In genomic region chr10:119780879-119781480, GRCh38 we compare ENCODE assay signal across 33 cellular contexts.
"Had no signal": no experiment of that assay in that cellular context is flagged by ENCODE, and none has a peak within 500 bp of the region (broad histone marks: within the 10 kb centered on the region; RNA-seq: fewer than 3 reads in every experiment).

No MANE protein-coding gene starts in this region.

- H3K9me3 ChIP-seq: ascending aorta, breast epithelium, colonic mucosa, esophagus muscularis mucosa, gastrocnemius medialis, heart left ventricle had no signal

- H3K4me1 ChIP-seq: ascending aorta, colonic mucosa had no signal

- H3K9me3 Mint-ChIP-seq: activated CD4-positive, alpha-beta memory T cell treated with anti-CD3 and anti-CD28 coated beads for 36 hours; activated CD4-positive, alpha-beta T cell treated with anti-CD3 and anti-CD28 coated beads, Interleukin-2, amount 10 ng/mL, durations not matched to agents 24 days and 14 days; activated naive CD4-positive, alpha-beta T cell treated with anti-CD3 and anti-CD28 coated beads, Interleukin-2, amount 10 ng/mL, durations not matched to agents 7 days and 5 days; activated naive CD4-positive, alpha-beta T cell treated with anti-CD3 and anti-CD28 coated beads, Interleukin-2, amount 50 U/mL, for 72 hours; activated naive CD8-positive, alpha-beta T cell treated with anti-CD3 and anti-CD28 coated beads, Interleukin-2, amount 10 ng/mL, durations not matched to agents 7 days and 5 days; activated T-helper 1 cell treated with anti-CD3 and anti-CD28 coated beads, Interleukin-12 subunit alpha, Interleukin-12 subunit beta, Interleukin-2, Interleukin-4 antibody, amounts not matched to agents 30 ng/mL and 10 ng/mL and 1 ng/mL, durations not matched to agents 14 hours and 24 hours and 36 hours; brain had no signal

- H3K4me3 ChIP-seq: ascending aorta, breast epithelium, cardiac muscle cell, colonic mucosa, esophagus muscularis mucosa, gastrocnemius medialis, heart left ventricle had no signal

- ATAC-seq: activated CD4-positive, alpha-beta T cell treated with anti-CD3 and anti-CD28 coated beads for 36 hours; activated CD8-positive, alpha-beta memory T cell treated with anti-CD3 and anti-CD28 coated beads, Interleukin-2, amount 10 ng/mL, durations not matched to agents 7 days and 5 days; activated CD8-positive, alpha-beta T cell treated with anti-CD3 and anti-CD28 coated beads, Interleukin-2, amount 10 ng/mL, durations not matched to agents 7 days and 5 days; activated naive CD4-positive, alpha-beta T cell treated with anti-CD3 and anti-CD28 coated beads, Interleukin-2, amount 50 U/mL, for 72 hours; foreskin keratinocyte; gastrocnemius medialis; heart left ventricle had no signal

- H3K4me3 Mint-ChIP-seq: activated CD4-positive, alpha-beta memory T cell treated with anti-CD3 and anti-CD28 coated beads for 36 hours; activated CD4-positive, alpha-beta T cell treated with anti-CD3 and anti-CD28 coated beads for 36 hours; activated CD4-positive, alpha-beta T cell treated with anti-CD3 and anti-CD28 coated beads, Interleukin-2, amount 10 ng/mL, durations not matched to agents 24 days and 14 days; activated CD8-positive, alpha-beta memory T cell treated with anti-CD3 and anti-CD28 coated beads, Interleukin-2, amount 10 ng/mL, durations not matched to agents 7 days and 5 days; activated CD8-positive, alpha-beta T cell treated with anti-CD3 and anti-CD28 coated beads, Interleukin-2, amount 10 ng/mL, durations not matched to agents 7 days and 5 days; activated naive CD4-positive, alpha-beta T cell treated with anti-CD3 and anti-CD28 coated beads, Interleukin-2, amount 10 ng/mL, durations not matched to agents 7 days and 5 days; activated naive CD8-positive, alpha-beta T cell treated with anti-CD3 and anti-CD28 coated beads, Interleukin-2, amount 10 ng/mL, durations not matched to agents 7 days and 5 days; activated T-helper 1 cell treated with anti-CD3 and anti-CD28 coated beads, Interleukin-12 subunit alpha, Interleukin-12 subunit beta, Interleukin-2, Interleukin-4 antibody, amounts not matched to agents 30 ng/mL and 10 ng/mL and 1 ng/mL, durations not matched to agents 14 hours and 24 hours and 36 hours; brain had no signal

- H3K27me3 Mint-ChIP-seq: activated CD4-positive, alpha-beta memory T cell treated with anti-CD3 and anti-CD28 coated beads for 36 hours; activated CD4-positive, alpha-beta T cell treated with anti-CD3 and anti-CD28 coated beads for 36 hours; activated CD4-positive, alpha-beta T cell treated with anti-CD3 and anti-CD28 coated beads, Interleukin-2, amount 10 ng/mL, durations not matched to agents 24 days and 14 days; activated CD8-positive, alpha-beta memory T cell treated with anti-CD3 and anti-CD28 coated beads, Interleukin-2, amount 10 ng/mL, durations not matched to agents 7 days and 5 days; activated naive CD8-positive, alpha-beta T cell treated with anti-CD3 and anti-CD28 coated beads, Interleukin-2, amount 10 ng/mL, durations not matched to agents 7 days and 5 days; brain had no signal

- DNase-seq: activated CD4-positive, alpha-beta memory T cell treated with anti-CD3 and anti-CD28 coated beads for 36 hours; activated CD4-positive, alpha-beta T cell treated with anti-CD3 and anti-CD28 coated beads for 36 hours; activated CD4-positive, alpha-beta T cell treated with anti-CD3 and anti-CD28 coated beads, Interleukin-2, amount 10 ng/mL, durations not matched to agents 24 days and 14 days; activated CD4-positive, CD25-positive, alpha-beta regulatory T cell; activated CD4-positive, CD25-positive, alpha-beta regulatory T cell treated with anti-CD3 and anti-CD28 coated beads, Interleukin-2, amount 50 U/mL, for 72 hours; activated CD8-positive, alpha-beta memory T cell treated with anti-CD3 and anti-CD28 coated beads, Interleukin-2, amount 10 ng/mL, durations not matched to agents 7 days and 5 days; activated CD8-positive, alpha-beta memory T cell treated with anti-CD3 and anti-CD28 coated beads, Interleukin-2, amount 50 U/mL, for 4 hours; activated CD8-positive, alpha-beta T cell treated with anti-CD3 and anti-CD28 coated beads, Interleukin-2, amount 10 ng/mL, durations not matched to agents 7 days and 5 days; activated gamma-delta T cell; activated naive CD4-positive, alpha-beta T cell; activated naive CD4-positive, alpha-beta T cell treated with anti-CD3 and anti-CD28 coated beads, Interleukin-2, amount 10 ng/mL, durations not matched to agents 7 days and 5 days; activated naive CD8-positive, alpha-beta T cell treated with anti-CD3 and anti-CD28 coated beads, Interleukin-2, amount 10 ng/mL, durations not matched to agents 7 days and 5 days; activated T-cell treated with anti-CD3 and anti-CD28 coated beads, Interleukin-2, amount 50 U/mL, for 1 hour; activated T-cell treated with anti-CD3 and anti-CD28 coated beads, Interleukin-2, amount 50 U/mL, for 48 hours; central memory CD4-positive, alpha-beta T cell; cerebellar nuclear complex; colonic mucosa; effector CD8-positive, alpha-beta T cell; foreskin keratinocyte; gastrocnemius medialis; glutamatergic neuron; heart left ventricle; T-helper 2 cell; WERI-Rb-1 had no signal

- H3K36me3 ChIP-seq: ascending aorta, breast epithelium, cardiac muscle cell, colonic mucosa, esophagus muscularis mucosa, gastrocnemius medialis, WERI-Rb-1 had no signal

- H3K27me3 ChIP-seq: ascending aorta, breast epithelium, cardiac muscle cell, colonic mucosa, esophagus muscularis mucosa, foreskin keratinocyte, gastrocnemius medialis, heart left ventricle had no signal

- H3K27ac ChIP-seq: ascending aorta, breast epithelium, cardiac muscle cell, colonic mucosa, esophagus muscularis mucosa, foreskin keratinocyte, gastrocnemius medialis, heart left ventricle, WERI-Rb-1 had no signal

- H3K27ac Mint-ChIP-seq: activated CD4-positive, alpha-beta memory T cell treated with anti-CD3 and anti-CD28 coated beads for 36 hours; activated CD4-positive, alpha-beta T cell treated with anti-CD3 and anti-CD28 coated beads for 36 hours; activated CD4-positive, alpha-beta T cell treated with anti-CD3 and anti-CD28 coated beads, Interleukin-2, amount 10 ng/mL, durations not matched to agents 24 days and 14 days; activated CD8-positive, alpha-beta memory T cell treated with anti-CD3 and anti-CD28 coated beads, Interleukin-2, amount 10 ng/mL, durations not matched to agents 7 days and 5 days; activated CD8-positive, alpha-beta T cell treated with anti-CD3 and anti-CD28 coated beads, Interleukin-2, amount 10 ng/mL, durations not matched to agents 7 days and 5 days; activated naive CD4-positive, alpha-beta T cell treated with anti-CD3 and anti-CD28 coated beads, Interleukin-2, amount 10 ng/mL, durations not matched to agents 7 days and 5 days; activated naive CD4-positive, alpha-beta T cell treated with anti-CD3 and anti-CD28 coated beads, Interleukin-2, amount 50 U/mL, for 72 hours; activated naive CD8-positive, alpha-beta T cell treated with anti-CD3 and anti-CD28 coated beads, Interleukin-2, amount 10 ng/mL, durations not matched to agents 7 days and 5 days; activated T-helper 1 cell treated with anti-CD3 and anti-CD28 coated beads, Interleukin-12 subunit alpha, Interleukin-12 subunit beta, Interleukin-2, Interleukin-4 antibody, amounts not matched to agents 30 ng/mL and 10 ng/mL and 1 ng/mL, durations not matched to agents 14 hours and 24 hours and 36 hours had no signal

- FAIRE-seq: endometrium, endothelial cell of umbilical vein had no signal
